Comparison of ENCODE assay signal across 19 cellular contexts in the genomic region with DNA sequence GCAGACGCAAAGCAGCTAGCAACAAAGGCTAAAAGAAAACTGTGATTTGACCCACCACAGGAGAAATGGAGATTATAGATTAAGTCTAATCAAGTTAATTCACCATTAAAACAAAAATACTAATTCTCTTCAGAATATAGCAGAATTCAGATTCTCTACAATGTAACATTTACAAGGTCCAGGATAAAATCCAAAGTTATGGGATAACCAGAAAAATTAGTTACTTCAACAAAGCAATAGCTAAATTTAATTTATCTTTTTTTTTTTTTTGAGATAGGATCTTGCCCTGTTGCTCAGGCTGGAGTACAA.
"Had no signal": no experiment of that assay in that cellular context is flagged by ENCODE, and none has a peak within 500 bp of the region (broad histone marks: within the 10 kb centered on the region; RNA-seq: fewer than 3 reads in every experiment).

No MANE protein-coding gene starts in this region.

- H3K9me3 ChIP-seq: ascending aorta had no signal

- DNase-seq: activated CD4-positive, alpha-beta T cell treated with anti-CD3 and anti-CD28 coated beads for 1 hour; activated CD4-positive, CD25-positive, alpha-beta regulatory T cell; activated effector memory CD4-positive, alpha-beta T cell treated with anti-CD3 and anti-CD28 coated beads, Interleukin-2, amount 50 U/mL, for 16 hours; activated naive CD4-positive, alpha-beta T cell; activated naive CD4-positive, alpha-beta T cell treated with anti-CD3 and anti-CD28 coated beads, Interleukin-2, amount 50 U/mL, for 16 hours; activated naive CD8-positive, alpha-beta T cell treated with anti-CD3 and anti-CD28 coated beads for 36 hours; activated T-cell treated with anti-CD3 and anti-CD28 coated beads, Interleukin-2, amount 50 U/mL, for 1 hour; NCI-H187; NCI-H2107; NK-92 treated with Interleukin-12 subunit alpha and Interleukin-12 subunit beta, amount 100 ng/mL, for 24 hours; SIG-M5; T-helper 17 cell had no signal

- H3K27me3 ChIP-seq: ascending aorta, cardiac muscle cell had no signal

- ATAC-seq: activated CD8-positive, alpha-beta T cell treated with anti-CD3 and anti-CD28 coated beads for 36 hours; activated T-cell treated with anti-CD3 and anti-CD28 coated beads, Interleukin-2, amount 50 U/mL, for 72 hours; activated T-helper 17 cell treated with anti-CD3 and anti-CD28 coated beads, Interleukin-2, amount 50 U/mL, for 72 hours; T-cell; T-helper 17 cell had no signal

- H3K27ac ChIP-seq: ascending aorta, cardiac muscle cell had no signal

- H3K27ac Mint-ChIP-seq: activated CD8-positive, alpha-beta T cell treated with anti-CD3 and anti-CD28 coated beads for 36 hours; activated naive CD8-positive, alpha-beta T cell treated with anti-CD3 and anti-CD28 coated beads for 36 hours; activated T-helper 17 cell treated with anti-CD3 and anti-CD28 coated beads, Interleukin-2, amount 50 U/mL, for 72 hours; T-cell; T-helper 17 cell had no signal

- H3K4me1 Mint-ChIP-seq: activated T-helper 17 cell treated with anti-CD3 and anti-CD28 coated beads, Interleukin-2, amount 50 U/mL, for 72 hours had no signal

- H3K27me3 Mint-ChIP-seq: activated CD8-positive, alpha-beta T cell treated with anti-CD3 and anti-CD28 coated beads for 36 hours; activated naive CD8-positive, alpha-beta T cell treated with anti-CD3 and anti-CD28 coated beads for 36 hours; activated T-helper 17 cell treated with anti-CD3 and anti-CD28 coated beads, Interleukin-2, amount 50 U/mL, for 72 hours had no signal

- H3K4me3 ChIP-seq: ascending aorta, cardiac muscle cell, K562 had no signal

- H3K36me3 ChIP-seq: ascending aorta, cardiac muscle cell had no signal

- H3K4me3 Mint-ChIP-seq: activated CD8-positive, alpha-beta T cell treated with anti-CD3 and anti-CD28 coated beads for 36 hours; activated naive CD8-positive, alpha-beta T cell treated with anti-CD3 and anti-CD28 coated beads for 36 hours; activated T-cell treated with anti-CD3 and anti-CD28 coated beads, Interleukin-2, amount 50 U/mL, for 72 hours; activated T-helper 17 cell treated with anti-CD3 and anti-CD28 coated beads, Interleukin-2, amount 50 U/mL, for 72 hours; T-cell; T-helper 17 cell had no signal

- H3K4me1 ChIP-seq: ascending aorta had no signal
